22 cellular contexts compared by ENCODE assay signal in genomic region chr15:93454788-93455187, GRCh38.
DNase-seq lines count a peak whose midpoint lies in the region; ATAC-seq and TF ChIP-seq lines count a peak whose summit lies in the region.
"Had no signal": no experiment of that assay in that cellular context is flagged by ENCODE, and none has a peak within 500 bp of the region (broad histone marks: within the 10 kb centered on the region; RNA-seq: fewer than 3 reads in every experiment).

No MANE protein-coding gene starts in this region.

- DNase-seq in SK-N-DZ (ENCODE audit: low spot score) (peak; percentile 45), left kidney (ENCODE audit: low read depth, low spot score) (peak; percentile 41), neural progenitor cell (ENCODE audit: low spot score) (no peak), NCI-H2196 (lab: John Stamatoyannopoulos, UW; ENCODE audit: unreplicated experiment) (no peak)
- no peak for DNase-seq in activated naive CD4-positive, alpha-beta T cell (lab: John Stamatoyannopoulos, UW)
- no peak for DNase-seq in effector memory CD4-positive, alpha-beta T cell
- DNase-seq: C1 segment of cervical spinal cord; CD4-positive, CD25-positive, alpha-beta regulatory T cell; CD8-positive, alpha-beta memory T cell; COR-L47; DMS 273 treated with DMSO at 0.1 percent for 48 hours; DMS53; DND-41; EL; GOT3; IMR-90 had no signal

- no peaks in the 10 kb centered on the region for H3K27me3 ChIP-seq in ectodermal cell (ENCODE audit: control insufficient read depth, insufficient read depth, low read length, poor library complexity, severe bottlenecking)
- H3K27me3 ChIP-seq in neural progenitor cell, result no peaks in the 10 kb centered on the region
- no peaks in the 10 kb centered on the region for H3K27me3 ChIP-seq in effector memory CD4-positive, alpha-beta T cell (replicated peaks; ENCODE audit: control insufficient read depth, insufficient read depth, low read length, poor library complexity, severe bottlenecking)

- ATAC-seq in GM21367 (IDR thresholded peaks at IDR 0.05; ENCODE audit: unreplicated experiment), result no peak
- ATAC-seq: GM12878, K562 had no signal

- peaks cover 21% of the 10 kb centered on the region for H3F3A ChIP-seq in neural progenitor cell (ENCODE audit: low read depth)

- TF ChIP-seq CTCF in neural progenitor cell (IDR thresholded peaks at IDR 0.05), result no peak

- H3K9me3 ChIP-seq in ectodermal cell (ENCODE audit: control insufficient read depth, low read length) (no peaks in the 10 kb centered on the region), neural progenitor cell (ENCODE audit: low read depth) (no peaks in the 10 kb centered on the region)
- H3K9me3 ChIP-seq in effector memory CD4-positive, alpha-beta T cell (ENCODE audit: control insufficient read depth, low read length), result no peaks in the 10 kb centered on the region
- H3K9me3 ChIP-seq: HAP-1 had no signal

- H3K4me2 ChIP-seq in neural progenitor cell, result peak overlapping the region; percentile 31

- H3K27ac ChIP-seq in ectodermal cell (ENCODE audit: insufficient read depth, low read depth, low read length, poor library complexity, severe bottlenecking), result peak overlapping the region; percentile 11
- peak overlapping the region; percentile 9 for H3K27ac ChIP-seq in neural progenitor cell
- H3K27ac ChIP-seq in effector memory CD4-positive, alpha-beta T cell (ENCODE audit: insufficient read depth, low read length, poor library complexity, severe bottlenecking), result no peak overlapping the region

- H2AFZ ChIP-seq in neural progenitor cell (replicated peaks), result peak overlapping the region; percentile 62

- peaks cover 8% of the 10 kb centered on the region for H3K27me3 Mint-ChIP-seq in neural progenitor cell (ENCODE audit: insufficient read depth, low read depth)
- H3K27me3 Mint-ChIP-seq: B cell; CD4-positive, CD25-positive, alpha-beta regulatory T cell had no signal

- H3K4me3 Mint-ChIP-seq in neural progenitor cell, result no peak overlapping the region
- H3K4me3 Mint-ChIP-seq: B cell; CD4-positive, CD25-positive, alpha-beta regulatory T cell; CD8-positive, alpha-beta memory T cell had no signal

- H3K79me2 ChIP-seq in neural progenitor cell (ENCODE audit: low read depth), result no peaks in the 10 kb centered on the region

- H3K9ac ChIP-seq in neural progenitor cell, result no peak overlapping the region

- H3K36me3 ChIP-seq in ectodermal cell (ENCODE audit: control insufficient read depth, insufficient read depth, low read length) (no peaks in the 10 kb centered on the region), neural progenitor cell (no peaks in the 10 kb centered on the region)
- H3K36me3 ChIP-seq in effector memory CD4-positive, alpha-beta T cell (ENCODE audit: control insufficient read depth, insufficient read depth, low read length), result no peaks in the 10 kb centered on the region
- H3K36me3 ChIP-seq: HAP-1 had no signal

- H3K27ac Mint-ChIP-seq in neural progenitor cell, result peak overlapping the region; percentile 78
- H3K27ac Mint-ChIP-seq: B cell; CD4-positive, CD25-positive, alpha-beta regulatory T cell; CD8-positive, alpha-beta memory T cell had no signal

- H3K4me1 Mint-ChIP-seq in neural progenitor cell, result peaks cover 22% of the 10 kb centered on the region
- H3K4me1 Mint-ChIP-seq: B cell; CD4-positive, CD25-positive, alpha-beta regulatory T cell; CD8-positive, alpha-beta memory T cell had no signal

- H3K4me1 ChIP-seq in ectodermal cell (ENCODE audit: control insufficient read depth, insufficient read depth, low read length) (peaks cover 17% of the 10 kb centered on the region), neural progenitor cell (peaks cover 30% of the 10 kb centered on the region)
- no peaks in the 10 kb centered on the region for H3K4me1 ChIP-seq in effector memory CD4-positive, alpha-beta T cell (ENCODE audit: control insufficient read depth, insufficient read depth, low read length, poor library complexity, severe bottlenecking)
- H3K4me1 ChIP-seq: HAP-1 had no signal

- H3K4me3 ChIP-seq in ectodermal cell (ENCODE audit: insufficient read depth, low read depth, low read length), result no peak overlapping the region
- no peak overlapping the region for H3K4me3 ChIP-seq in neural progenitor cell
- no peak overlapping the region for H3K4me3 ChIP-seq in effector memory CD4-positive, alpha-beta T cell (ENCODE audit: insufficient read depth, low read depth, low read length, poor library complexity, severe bottlenecking)
- H3K4me3 ChIP-seq: GM12878, HAP-1, K562 had no signal

- H3K9me3 Mint-ChIP-seq in neural progenitor cell, result peaks cover 7% of the 10 kb centered on the region
- H3K9me3 Mint-ChIP-seq: CD8-positive, alpha-beta memory T cell had no signal

- no peaks in the 10 kb centered on the region for H4K20me1 ChIP-seq in neural progenitor cell (ENCODE audit: low read depth)

- 55 to 56% methylated on average over 7 of the region's 7 CpGs for WGBS in ectodermal cell, 2 experiments

- H3K36me3 Mint-ChIP-seq in neural progenitor cell, result peaks cover 18% of the 10 kb centered on the region
- H3K36me3 Mint-ChIP-seq: CD4-positive, CD25-positive, alpha-beta regulatory T cell; CD8-positive, alpha-beta memory T cell had no signal

Comparison
In these comparisons a context has a peak if more than half of its experiments do, and no peak if none do; other contexts are left out.
1. DNase-seq: peak in SK-N-DZ (single experiment) and left kidney (single experiment); none in neural progenitor cell (single experiment), activated naive CD4-positive, alpha-beta T cell (0 of 4), NCI-H2196 (single experiment) and effector memory CD4-positive, alpha-beta T cell (0 of 3).